Comparison of ENCODE assay signal across 15 cellular contexts in the genomic region with DNA sequence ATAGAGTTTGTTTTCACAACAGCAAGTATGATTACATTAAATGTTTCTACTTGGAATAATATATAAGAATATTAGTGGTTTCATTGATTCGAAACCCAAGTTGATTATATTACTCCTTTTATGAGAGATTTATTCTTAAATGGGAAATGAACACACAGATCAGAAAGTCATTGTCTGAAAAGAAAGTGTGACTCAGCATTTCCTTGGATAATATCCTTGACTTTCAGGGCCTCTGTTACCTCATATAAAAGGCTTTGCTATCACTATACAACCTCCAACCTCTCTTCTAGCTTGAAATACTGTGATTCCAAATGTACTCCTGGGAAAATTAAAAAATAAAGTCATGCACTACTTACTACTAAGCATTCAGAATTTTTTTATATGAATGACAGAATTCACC.
DNase-seq lines count a peak whose midpoint lies in the region; ATAC-seq lines count a peak whose summit lies in the region.
"Had no signal": no experiment of that assay in that cellular context is flagged by ENCODE, and none has a peak within 500 bp of the region (broad histone marks: within the 10 kb centered on the region; RNA-seq: fewer than 3 reads in every experiment).

No MANE protein-coding gene starts in this region.

- ATAC-seq in GM21786 (IDR thresholded peaks at IDR 0.05; ENCODE audit: unreplicated experiment) = no peak
- ATAC-seq in GM18517 (IDR thresholded peaks at IDR 0.05; ENCODE audit: unreplicated experiment) = no peak
- ATAC-seq: activated CD4-positive, CD25-positive, alpha-beta regulatory T cell treated with anti-CD3 and anti-CD28 coated beads, Interleukin-2, amount 50 U/mL, for 24 hours; activated naive CD4-positive, alpha-beta T cell treated with anti-CD3 and anti-CD28 coated beads, Interleukin-2, amount 50 U/mL, for 72 hours; left lobe of liver had no signal

- peak; percentile 9 for DNase-seq in EL
- DNase-seq in NCI-H69 (lab: John Stamatoyannopoulos, UW) = peak; percentile 12
- peak; percentile 25 for DNase-seq in dedifferentiated amniotic fluid mesenchymal stem cell (ENCODE audit: extremely low spot score)
- DNase-seq in myocyte (ENCODE audit: low read depth) = peak; percentile 49
- DNase-seq in foreskin melanocyte = no peak
- DNase-seq in NCI-H510A (lab: John Stamatoyannopoulos, UW) = no peak
- DNase-seq: activated CD8-positive, alpha-beta memory T cell treated with anti-CD3 and anti-CD28 coated beads, Interleukin-2, amount 50 U/mL, for 48 hours; NCI-H1092 treated with DMSO at 0.1 percent for 48 hours; Peyer's patch; testis had no signal

Comparison
In these comparisons a context has a peak if more than half of its experiments do, and no peak if none do; other contexts are left out.
1. DNase-seq: peak in EL (single experiment), NCI-H69 (single experiment), dedifferentiated amniotic fluid mesenchymal stem cell (single experiment) and myocyte (single experiment); none in foreskin melanocyte (single experiment) and NCI-H510A (single experiment).